In genomic region chr16:86735727-86736126, GRCh38 we compare ENCODE assay signal across 20 cellular contexts.
"Had no signal": no experiment of that assay in that cellular context is flagged by ENCODE, and none has a peak within 500 bp of the region (broad histone marks: within the 10 kb centered on the region; RNA-seq: fewer than 3 reads in every experiment).

No MANE protein-coding gene starts in this region.

- H3K9ac ChIP-seq: parathyroid adenoma had no signal

- H3K27ac ChIP-seq: parathyroid adenoma, prostate gland, right atrium auricular region, skin epidermis, thoracic aorta, tibial nerve, upper lobe of right lung, uterus had no signal

- ATAC-seq: mucosa of descending colon; natural killer cell treated with Interleukin-12 subunit alpha and Interleukin-12 subunit beta and Interleukin-15 and Interleukin-18, amount 100 ng/mL, for 72 hours; stimulated activated naive B cell treated with anti-CD40 and anti-IgM and Interleukin-4, amounts not matched to agents 10 μg/mL and 1 μg/mL and 100 μg/mL, for 72 hours; upper lobe of right lung had no signal

- H3K27ac Mint-ChIP-seq: memory B cell; mesothelial cell of epicardium; naive B cell; natural killer cell treated with Interleukin-12 subunit alpha and Interleukin-12 subunit beta and Interleukin-15 and Interleukin-18, amount 100 ng/mL, for 72 hours; stimulated activated naive B cell treated with anti-CD40 and anti-IgM and Interleukin-4, amounts not matched to agents 10 μg/mL and 1 μg/mL and 100 μg/mL, for 72 hours; stimulated activated naive CD8-positive, alpha-beta T cell treated with anti-CD3 and anti-CD28 coated beads, Interleukin-15, Interleukin-2, amounts not matched to agents 100 ng/mL and 50 ng/mL, for 24 hours had no signal

- H3K9me3 Mint-ChIP-seq: memory B cell; natural killer cell treated with Interleukin-12 subunit alpha and Interleukin-12 subunit beta and Interleukin-15 and Interleukin-18, amount 100 ng/mL, for 72 hours; neural crest cell; stimulated activated naive B cell treated with anti-CD40 and anti-IgM and Interleukin-4, amounts not matched to agents 10 μg/mL and 1 μg/mL and 100 μg/mL, for 72 hours; stimulated activated naive CD8-positive, alpha-beta T cell treated with anti-CD3 and anti-CD28 coated beads, Interleukin-15, Interleukin-2, amounts not matched to agents 100 ng/mL and 50 ng/mL, for 24 hours had no signal

- H2AFZ ChIP-seq: parathyroid adenoma had no signal

- H3K36me3 Mint-ChIP-seq: memory B cell; naive B cell; natural killer cell treated with Interleukin-12 subunit alpha and Interleukin-12 subunit beta and Interleukin-15 and Interleukin-18, amount 100 ng/mL, for 72 hours; stimulated activated naive B cell treated with anti-CD40 and anti-IgM and Interleukin-4, amounts not matched to agents 10 μg/mL and 1 μg/mL and 100 μg/mL, for 72 hours had no signal

- H3K4me3 ChIP-seq: lung, mucosa of descending colon, prostate gland, right atrium auricular region, skin epidermis, thoracic aorta, tibial nerve, upper lobe of right lung, uterus had no signal

- H3K4me3 Mint-ChIP-seq: memory B cell; mesothelial cell of epicardium; naive B cell; natural killer cell treated with Interleukin-12 subunit alpha and Interleukin-12 subunit beta and Interleukin-15 and Interleukin-18, amount 100 ng/mL, for 72 hours; stimulated activated naive B cell treated with anti-CD40 and anti-IgM and Interleukin-4, amounts not matched to agents 10 μg/mL and 1 μg/mL and 100 μg/mL, for 72 hours; stimulated activated naive CD8-positive, alpha-beta T cell treated with anti-CD3 and anti-CD28 coated beads, Interleukin-15, Interleukin-2, amounts not matched to agents 100 ng/mL and 50 ng/mL, for 24 hours had no signal

- H3K9me3 ChIP-seq: mucosa of descending colon, prostate gland, right atrium auricular region, thoracic aorta, tibial nerve, upper lobe of right lung, uterus had no signal

- H3K27me3 ChIP-seq: right atrium auricular region had no signal

- H3K79me2 ChIP-seq: parathyroid adenoma had no signal

- H3K4me1 ChIP-seq: parathyroid adenoma, prostate gland, upper lobe of right lung, uterus had no signal

- H3K36me3 ChIP-seq: prostate gland, right atrium auricular region, thoracic aorta, tibial nerve, upper lobe of right lung, uterus had no signal

- DNase-seq: cortex of kidney; mucosa of descending colon; naive B cell; stimulated activated CD4-positive, alpha-beta T cell treated with anti-CD3 and anti-CD28 coated beads, Interleukin-15, amount 100 ng/mL, for 24 hours; stimulated activated CD4-positive, alpha-beta T cell treated with anti-CD3 and anti-CD28 coated beads, Interleukin-2, amount 100 ng/mL, for 48 hours; stimulated activated naive B cell treated with anti-CD40 and anti-IgM and Interleukin-4, amounts not matched to agents 10 μg/mL and 1 μg/mL and 100 μg/mL, for 72 hours; upper lobe of right lung; uterus had no signal
